16 cellular contexts compared by ENCODE assay signal in genomic region chr11:104564921-104565580, GRCh38.
"Had no signal": no experiment of that assay in that cellular context is flagged by ENCODE, and none has a peak within 500 bp of the region (broad histone marks: within the 10 kb centered on the region; RNA-seq: fewer than 3 reads in every experiment).

No MANE protein-coding gene starts in this region.

- H3K36me3 ChIP-seq: ovary, prostate gland, right lobe of liver, vagina had no signal

- H3K27ac ChIP-seq: hepatocyte, ovary, prostate gland, right lobe of liver, vagina had no signal

- H3K27me3 ChIP-seq: hepatocyte, ovary, right lobe of liver, vagina had no signal

- H3K4me1 ChIP-seq: prostate gland, right lobe of liver, vagina had no signal

- H3K9me3 ChIP-seq: ovary, prostate gland, right lobe of liver, vagina had no signal

- DNase-seq: dermis blood vessel endothelial cell; erythroblast; foreskin melanocyte; head of caudate nucleus; left colon; natural killer cell; nucleus accumbens; ovary; stimulated activated CD4-positive, alpha-beta T cell treated with anti-CD3 and anti-CD28 coated beads, Interleukin-15, amount 100 ng/mL, for 24 hours; stimulated activated CD4-positive, alpha-beta T cell treated with anti-CD3 and anti-CD28 coated beads, Interleukin-1b, Interleukin-23, amount 100 ng/mL, for 48 hours; stimulated activated CD4-positive, alpha-beta T cell treated with anti-CD3 and anti-CD28 coated beads, Interleukin-4, amount 100 ng/mL, for 24 hours; stimulated activated naive B cell treated with anti-CD40 and anti-IgM and Interleukin-4, amounts not matched to agents 10 μg/mL and 1 μg/mL and 100 μg/mL, for 72 hours had no signal

- ATAC-seq: left colon; natural killer cell; right lobe of liver; stimulated activated naive B cell treated with anti-CD40 and anti-IgM and Interleukin-4, amounts not matched to agents 10 μg/mL and 1 μg/mL and 100 μg/mL, for 72 hours had no signal

- H3K4me3 ChIP-seq: hepatocyte, ovary, prostate gland, right lobe of liver, vagina had no signal
